ENCODE assay signal across 1 cellular context in the genomic region with DNA sequence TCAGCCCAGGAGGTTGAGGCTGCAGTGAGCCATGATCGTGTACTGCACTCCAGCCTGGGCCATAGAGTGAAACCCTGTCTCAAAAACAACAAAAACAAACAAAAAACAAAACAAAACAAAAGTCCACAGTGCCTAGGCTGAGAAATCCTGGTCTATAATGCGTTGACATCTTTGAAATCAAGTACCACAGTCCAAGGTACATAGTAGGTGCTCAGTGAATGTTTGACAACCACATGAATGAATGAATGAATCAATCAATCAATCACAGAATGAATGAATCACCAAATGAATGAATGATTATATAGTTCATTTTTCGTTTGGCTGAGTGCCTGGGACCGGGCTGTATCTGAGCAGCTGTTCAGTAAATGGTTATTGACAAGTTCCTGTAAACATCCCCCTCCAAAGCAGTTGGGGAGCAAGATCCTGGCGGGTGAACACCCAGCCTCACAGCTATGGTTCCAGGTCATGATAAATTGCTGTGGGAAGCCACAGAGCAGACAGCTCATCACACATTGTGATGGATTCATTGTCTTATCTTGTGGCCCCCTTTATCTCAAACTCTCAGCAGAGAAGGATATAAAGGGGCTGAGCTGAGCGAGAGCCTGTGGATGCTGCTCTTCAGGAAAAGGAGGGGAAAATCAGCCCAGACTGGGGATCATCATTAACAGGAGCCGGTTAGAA.
TF ChIP-seq lines count a peak whose summit lies in the region.

No MANE protein-coding gene starts in this region.

TF ChIP-seq in K562, 482 proteins besides CTCF, POLR2A, EP300 and RAD21 (continued from another document and continues in another):
- TF ChIP-seq, protein P1, sequence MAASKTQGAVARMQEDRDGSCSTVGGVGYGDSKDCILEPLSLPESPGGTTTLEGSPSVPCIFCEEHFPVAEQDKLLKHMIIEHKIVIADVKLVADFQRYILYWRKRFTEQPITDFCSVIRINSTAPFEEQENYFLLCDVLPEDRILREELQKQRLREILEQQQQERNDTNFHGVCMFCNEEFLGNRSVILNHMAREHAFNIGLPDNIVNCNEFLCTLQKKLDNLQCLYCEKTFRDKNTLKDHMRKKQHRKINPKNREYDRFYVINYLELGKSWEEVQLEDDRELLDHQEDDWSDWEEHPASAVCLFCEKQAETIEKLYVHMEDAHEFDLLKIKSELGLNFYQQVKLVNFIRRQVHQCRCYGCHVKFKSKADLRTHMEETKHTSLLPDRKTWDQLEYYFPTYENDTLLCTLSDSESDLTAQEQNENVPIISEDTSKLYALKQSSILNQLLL (CRISPR knock-in tag; IDR thresholded peaks at IDR 0.05; ENCODE audit: borderline replicate concordance), result no peak
- no peak for TF ChIP-seq TBP (optimal IDR thresholded peaks at IDR 0.05; ENCODE audit: low read depth, low read length)
- TF ChIP-seq POLR2G (IDR thresholded peaks at IDR 0.05; ENCODE audit: low read depth, low read length), result no peak
- TF ChIP-seq POLR2AphosphoS2 (IDR thresholded peaks at IDR 0.05; ENCODE audit: low read length), result no peak
- no peak for TF ChIP-seq ARNT (IDR thresholded peaks at IDR 0.05)
- no peak for TF ChIP-seq SNIP1 (IDR thresholded peaks at IDR 0.05; ENCODE audit: low read depth)
- no peak for TF ChIP-seq HLTF (IDR thresholded peaks at IDR 0.05)
- no peak for TF ChIP-seq ZNF212 (CRISPR knock-in tag; IDR thresholded peaks at IDR 0.05)
- TF ChIP-seq, protein P2, sequence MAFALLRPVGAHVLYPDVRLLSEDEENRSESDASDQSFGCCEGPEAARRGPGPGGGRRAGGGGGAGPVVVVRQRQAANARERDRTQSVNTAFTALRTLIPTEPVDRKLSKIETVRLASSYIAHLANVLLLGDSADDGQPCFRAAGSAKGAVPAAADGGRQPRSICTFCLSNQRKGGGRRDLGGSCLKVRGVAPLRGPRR (CRISPR knock-in tag; IDR thresholded peaks at IDR 0.05), result no peak
- no peak for TF ChIP-seq ZNF175 (CRISPR knock-in tag; IDR thresholded peaks at IDR 0.05; ENCODE audit: low read depth)
- TF ChIP-seq, protein P3, sequence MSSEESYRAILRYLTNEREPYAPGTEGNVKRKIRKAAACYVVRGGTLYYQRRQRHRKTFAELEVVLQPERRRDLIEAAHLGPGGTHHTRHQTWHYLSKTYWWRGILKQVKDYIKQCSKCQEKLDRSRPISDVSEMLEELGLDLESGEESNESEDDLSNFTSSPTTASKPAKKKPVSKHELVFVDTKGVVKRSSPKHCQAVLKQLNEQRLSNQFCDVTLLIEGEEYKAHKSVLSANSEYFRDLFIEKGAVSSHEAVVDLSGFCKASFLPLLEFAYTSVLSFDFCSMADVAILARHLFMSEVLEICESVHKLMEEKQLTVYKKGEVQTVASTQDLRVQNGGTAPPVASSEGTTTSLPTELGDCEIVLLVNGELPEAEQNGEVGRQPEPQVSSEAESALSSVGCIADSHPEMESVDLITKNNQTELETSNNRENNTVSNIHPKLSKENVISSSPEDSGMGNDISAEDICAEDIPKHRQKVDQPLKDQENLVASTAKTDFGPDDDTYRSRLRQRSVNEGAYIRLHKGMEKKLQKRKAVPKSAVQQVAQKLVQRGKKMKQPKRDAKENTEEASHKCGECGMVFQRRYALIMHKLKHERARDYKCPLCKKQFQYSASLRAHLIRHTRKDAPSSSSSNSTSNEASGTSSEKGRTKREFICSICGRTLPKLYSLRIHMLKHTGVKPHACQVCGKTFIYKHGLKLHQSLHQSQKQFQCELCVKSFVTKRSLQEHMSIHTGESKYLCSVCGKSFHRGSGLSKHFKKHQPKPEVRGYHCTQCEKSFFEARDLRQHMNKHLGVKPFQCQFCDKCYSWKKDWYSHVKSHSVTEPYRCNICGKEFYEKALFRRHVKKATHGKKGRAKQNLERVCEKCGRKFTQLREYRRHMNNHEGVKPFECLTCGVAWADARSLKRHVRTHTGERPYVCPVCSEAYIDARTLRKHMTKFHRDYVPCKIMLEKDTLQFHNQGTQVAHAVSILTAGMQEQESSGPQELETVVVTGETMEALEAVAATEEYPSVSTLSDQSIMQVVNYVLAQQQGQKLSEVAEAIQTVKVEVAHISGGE (CRISPR knock-in tag; IDR thresholded peaks at IDR 0.05), result peak in 1 of 3 experiments; percentile 71; a peak in 2 of 6 replicates
- no peak for TF ChIP-seq TCFL5 (CRISPR knock-in tag; conservative IDR thresholded peaks at IDR 0.05)
- TF ChIP-seq BRD4 (IDR thresholded peaks at IDR 0.05), result no peak
- peak in 1 of 2 experiments; percentile 50; a peak in 1 of 4 replicates for TF ChIP-seq KDM4B (IDR thresholded peaks at IDR 0.05; ENCODE audit: borderline replicate concordance in 2 of 2, low read depth in 1 of 2)
- TF ChIP-seq ZNF76 (CRISPR knock-in tag; IDR thresholded peaks at IDR 0.05; ENCODE audit: borderline replicate concordance), result no peak
- peak; percentile 63 for TF ChIP-seq NFIC (IDR thresholded peaks at IDR 0.05)
- TF ChIP-seq NR2C1 (IDR thresholded peaks at IDR 0.05), result no peak
- TF ChIP-seq NR2C1 (tag; IDR thresholded peaks at IDR 0.05), result no peak; the same call in 1 of the 2 replicates
- no peak for TF ChIP-seq TARDBP (IDR thresholded peaks at IDR 0.05)
- peak; percentile 66 for TF ChIP-seq HDAC3 (IDR thresholded peaks at IDR 0.05; ENCODE audit: borderline replicate concordance, partially characterized antibody)
- TF ChIP-seq EHMT2 (IDR thresholded peaks at IDR 0.05), result no peak
- no peak for TF ChIP-seq CEBPB (tag; IDR thresholded peaks at IDR 0.05)
- TF ChIP-seq KLF13 (tag; IDR thresholded peaks at IDR 0.05; ENCODE audit: borderline replicate concordance, low read depth), result no peak
- TF ChIP-seq, protein P4, sequence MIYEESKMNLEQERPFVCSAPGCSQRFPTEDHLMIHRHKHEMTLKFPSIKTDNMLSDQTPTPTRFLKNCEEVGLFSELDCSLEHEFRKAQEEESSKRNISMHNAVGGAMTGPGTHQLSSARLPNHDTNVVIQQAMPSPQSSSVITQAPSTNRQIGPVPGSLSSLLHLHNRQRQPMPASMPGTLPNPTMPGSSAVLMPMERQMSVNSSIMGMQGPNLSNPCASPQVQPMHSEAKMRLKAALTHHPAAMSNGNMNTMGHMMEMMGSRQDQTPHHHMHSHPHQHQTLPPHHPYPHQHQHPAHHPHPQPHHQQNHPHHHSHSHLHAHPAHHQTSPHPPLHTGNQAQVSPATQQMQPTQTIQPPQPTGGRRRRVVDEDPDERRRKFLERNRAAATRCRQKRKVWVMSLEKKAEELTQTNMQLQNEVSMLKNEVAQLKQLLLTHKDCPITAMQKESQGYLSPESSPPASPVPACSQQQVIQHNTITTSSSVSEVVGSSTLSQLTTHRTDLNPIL (CRISPR knock-in tag; IDR thresholded peaks at IDR 0.05), result no peak
- TF ChIP-seq HDAC6 (IDR thresholded peaks at IDR 0.05; ENCODE audit: low read depth, low read length), result no peak
- TF ChIP-seq ZNF12 (CRISPR knock-in tag; IDR thresholded peaks at IDR 0.05), result no peak
- TF ChIP-seq ZNF124 (CRISPR knock-in tag; IDR thresholded peaks at IDR 0.05), result no peak
- TF ChIP-seq GTF2F1 (IDR thresholded peaks at IDR 0.05; ENCODE audit: low read depth, low read length), result no peak
- TF ChIP-seq EP400 (IDR thresholded peaks at IDR 0.05), result no peak
- TF ChIP-seq KAT7 (CRISPR knock-in tag; IDR thresholded peaks at IDR 0.05; ENCODE audit: borderline replicate concordance), result no peak
- TF ChIP-seq RFX7 (CRISPR knock-in tag; IDR thresholded peaks at IDR 0.05), result no peak
- TF ChIP-seq, protein P5, sequence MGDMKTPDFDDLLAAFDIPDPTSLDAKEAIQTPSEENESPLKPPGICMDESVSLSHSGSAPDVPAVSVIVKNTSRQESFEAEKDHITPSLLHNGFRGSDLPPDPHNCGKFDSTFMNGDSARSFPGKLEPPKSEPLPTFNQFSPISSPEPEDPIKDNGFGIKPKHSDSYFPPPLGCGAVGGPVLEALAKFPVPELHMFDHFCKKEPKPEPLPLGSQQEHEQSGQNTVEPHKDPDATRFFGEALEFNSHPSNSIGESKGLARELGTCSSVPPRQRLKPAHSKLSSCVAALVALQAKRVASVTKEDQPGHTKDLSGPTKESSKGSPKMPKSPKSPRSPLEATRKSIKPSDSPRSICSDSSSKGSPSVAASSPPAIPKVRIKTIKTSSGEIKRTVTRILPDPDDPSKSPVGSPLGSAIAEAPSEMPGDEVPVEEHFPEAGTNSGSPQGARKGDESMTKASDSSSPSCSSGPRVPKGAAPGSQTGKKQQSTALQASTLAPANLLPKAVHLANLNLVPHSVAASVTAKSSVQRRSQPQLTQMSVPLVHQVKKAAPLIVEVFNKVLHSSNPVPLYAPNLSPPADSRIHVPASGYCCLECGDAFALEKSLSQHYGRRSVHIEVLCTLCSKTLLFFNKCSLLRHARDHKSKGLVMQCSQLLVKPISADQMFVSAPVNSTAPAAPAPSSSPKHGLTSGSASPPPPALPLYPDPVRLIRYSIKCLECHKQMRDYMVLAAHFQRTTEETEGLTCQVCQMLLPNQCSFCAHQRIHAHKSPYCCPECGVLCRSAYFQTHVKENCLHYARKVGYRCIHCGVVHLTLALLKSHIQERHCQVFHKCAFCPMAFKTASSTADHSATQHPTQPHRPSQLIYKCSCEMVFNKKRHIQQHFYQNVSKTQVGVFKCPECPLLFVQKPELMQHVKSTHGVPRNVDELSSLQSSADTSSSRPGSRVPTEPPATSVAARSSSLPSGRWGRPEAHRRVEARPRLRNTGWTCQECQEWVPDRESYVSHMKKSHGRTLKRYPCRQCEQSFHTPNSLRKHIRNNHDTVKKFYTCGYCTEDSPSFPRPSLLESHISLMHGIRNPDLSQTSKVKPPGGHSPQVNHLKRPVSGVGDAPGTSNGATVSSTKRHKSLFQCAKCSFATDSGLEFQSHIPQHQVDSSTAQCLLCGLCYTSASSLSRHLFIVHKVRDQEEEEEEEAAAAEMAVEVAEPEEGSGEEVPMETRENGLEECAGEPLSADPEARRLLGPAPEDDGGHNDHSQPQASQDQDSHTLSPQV (IDR thresholded peaks at IDR 0.05), result no peak
- TF ChIP-seq, protein P6, sequence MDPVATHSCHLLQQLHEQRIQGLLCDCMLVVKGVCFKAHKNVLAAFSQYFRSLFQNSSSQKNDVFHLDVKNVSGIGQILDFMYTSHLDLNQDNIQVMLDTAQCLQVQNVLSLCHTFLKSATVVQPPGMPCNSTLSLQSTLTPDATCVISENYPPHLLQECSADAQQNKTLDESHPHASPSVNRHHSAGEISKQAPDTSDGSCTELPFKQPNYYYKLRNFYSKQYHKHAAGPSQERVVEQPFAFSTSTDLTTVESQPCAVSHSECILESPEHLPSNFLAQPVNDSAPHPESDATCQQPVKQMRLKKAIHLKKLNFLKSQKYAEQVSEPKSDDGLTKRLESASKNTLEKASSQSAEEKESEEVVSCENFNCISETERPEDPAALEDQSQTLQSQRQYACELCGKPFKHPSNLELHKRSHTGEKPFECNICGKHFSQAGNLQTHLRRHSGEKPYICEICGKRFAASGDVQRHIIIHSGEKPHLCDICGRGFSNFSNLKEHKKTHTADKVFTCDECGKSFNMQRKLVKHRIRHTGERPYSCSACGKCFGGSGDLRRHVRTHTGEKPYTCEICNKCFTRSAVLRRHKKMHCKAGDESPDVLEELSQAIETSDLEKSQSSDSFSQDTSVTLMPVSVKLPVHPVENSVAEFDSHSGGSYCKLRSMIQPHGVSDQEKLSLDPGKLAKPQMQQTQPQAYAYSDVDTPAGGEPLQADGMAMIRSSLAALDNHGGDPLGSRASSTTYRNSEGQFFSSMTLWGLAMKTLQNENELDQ (CRISPR knock-in tag; IDR thresholded peaks at IDR 0.05; ENCODE audit: borderline replicate concordance), result no peak
- no peak for TF ChIP-seq ZNF668 (CRISPR knock-in tag; IDR thresholded peaks at IDR 0.05)
- TF ChIP-seq, protein P7, sequence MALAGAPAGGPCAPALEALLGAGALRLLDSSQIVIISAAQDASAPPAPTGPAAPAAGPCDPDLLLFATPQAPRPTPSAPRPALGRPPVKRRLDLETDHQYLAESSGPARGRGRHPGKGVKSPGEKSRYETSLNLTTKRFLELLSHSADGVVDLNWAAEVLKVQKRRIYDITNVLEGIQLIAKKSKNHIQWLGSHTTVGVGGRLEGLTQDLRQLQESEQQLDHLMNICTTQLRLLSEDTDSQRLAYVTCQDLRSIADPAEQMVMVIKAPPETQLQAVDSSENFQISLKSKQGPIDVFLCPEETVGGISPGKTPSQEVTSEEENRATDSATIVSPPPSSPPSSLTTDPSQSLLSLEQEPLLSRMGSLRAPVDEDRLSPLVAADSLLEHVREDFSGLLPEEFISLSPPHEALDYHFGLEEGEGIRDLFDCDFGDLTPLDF (CRISPR knock-in tag; IDR thresholded peaks at IDR 0.05), result no peak
- TF ChIP-seq, protein P8, sequence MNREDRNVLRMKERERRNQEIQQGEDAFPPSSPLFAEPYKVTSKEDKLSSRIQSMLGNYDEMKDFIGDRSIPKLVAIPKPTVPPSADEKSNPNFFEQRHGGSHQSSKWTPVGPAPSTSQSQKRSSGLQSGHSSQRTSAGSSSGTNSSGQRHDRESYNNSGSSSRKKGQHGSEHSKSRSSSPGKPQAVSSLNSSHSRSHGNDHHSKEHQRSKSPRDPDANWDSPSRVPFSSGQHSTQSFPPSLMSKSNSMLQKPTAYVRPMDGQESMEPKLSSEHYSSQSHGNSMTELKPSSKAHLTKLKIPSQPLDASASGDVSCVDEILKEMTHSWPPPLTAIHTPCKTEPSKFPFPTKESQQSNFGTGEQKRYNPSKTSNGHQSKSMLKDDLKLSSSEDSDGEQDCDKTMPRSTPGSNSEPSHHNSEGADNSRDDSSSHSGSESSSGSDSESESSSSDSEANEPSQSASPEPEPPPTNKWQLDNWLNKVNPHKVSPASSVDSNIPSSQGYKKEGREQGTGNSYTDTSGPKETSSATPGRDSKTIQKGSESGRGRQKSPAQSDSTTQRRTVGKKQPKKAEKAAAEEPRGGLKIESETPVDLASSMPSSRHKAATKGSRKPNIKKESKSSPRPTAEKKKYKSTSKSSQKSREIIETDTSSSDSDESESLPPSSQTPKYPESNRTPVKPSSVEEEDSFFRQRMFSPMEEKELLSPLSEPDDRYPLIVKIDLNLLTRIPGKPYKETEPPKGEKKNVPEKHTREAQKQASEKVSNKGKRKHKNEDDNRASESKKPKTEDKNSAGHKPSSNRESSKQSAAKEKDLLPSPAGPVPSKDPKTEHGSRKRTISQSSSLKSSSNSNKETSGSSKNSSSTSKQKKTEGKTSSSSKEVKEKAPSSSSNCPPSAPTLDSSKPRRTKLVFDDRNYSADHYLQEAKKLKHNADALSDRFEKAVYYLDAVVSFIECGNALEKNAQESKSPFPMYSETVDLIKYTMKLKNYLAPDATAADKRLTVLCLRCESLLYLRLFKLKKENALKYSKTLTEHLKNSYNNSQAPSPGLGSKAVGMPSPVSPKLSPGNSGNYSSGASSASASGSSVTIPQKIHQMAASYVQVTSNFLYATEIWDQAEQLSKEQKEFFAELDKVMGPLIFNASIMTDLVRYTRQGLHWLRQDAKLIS (CRISPR knock-in tag; IDR thresholded peaks at IDR 0.05), result no peak
- peak; percentile 74; the same call in 1 of the 2 replicates for TF ChIP-seq ZKSCAN1 (IDR thresholded peaks at IDR 0.05; ENCODE audit: low read depth, low read length)
- TF ChIP-seq CBX3 (IDR thresholded peaks at IDR 0.05; ENCODE audit: borderline replicate concordance in 1 of 2, low read length in 2 of 2), result no peak
- TF ChIP-seq RBM34 (IDR thresholded peaks at IDR 0.05; ENCODE audit: borderline replicate concordance, insufficient read depth, low read length), result no peak
- TF ChIP-seq ATF1 (CRISPR knock-in tag; IDR thresholded peaks at IDR 0.05), result no peak
- no peak for TF ChIP-seq ATF1 (tag; IDR thresholded peaks at IDR 0.05)
- TF ChIP-seq STAT5A (IDR thresholded peaks at IDR 0.05; ENCODE audit: borderline replicate concordance, low read length), result peak; percentile 65; the same call in 1 of the 2 replicates
- TF ChIP-seq CHD1 (IDR thresholded peaks at IDR 0.05; ENCODE audit: low read length), result no peak
- 0 out of 2 replicates have a peak, but pooled peaks have one; percentile 44 for TF ChIP-seq ZBTB17 (CRISPR knock-in tag; IDR thresholded peaks at IDR 0.05)
- no peak for TF ChIP-seq MEF2A (IDR thresholded peaks at IDR 0.05; ENCODE audit: control insufficient read depth, low read depth, low read length)
- no peak for TF ChIP-seq ZNF77 (CRISPR knock-in tag; IDR thresholded peaks at IDR 0.05)
- peak; percentile 98 for TF ChIP-seq ZNF24 (IDR thresholded peaks at IDR 0.05)
- TF ChIP-seq ARID2 (IDR thresholded peaks at IDR 0.05), result no peak; the same call in 1 of the 2 replicates
- TF ChIP-seq RFX5 (IDR thresholded peaks at IDR 0.05; ENCODE audit: low read depth, low read length), result no peak
- no peak for TF ChIP-seq NFATC3 (IDR thresholded peaks at IDR 0.05)
